26 cellular contexts compared by ENCODE assay signal in genomic region chr3:41035445-41036022, GRCh38.
"Had no signal": no experiment of that assay in that cellular context is flagged by ENCODE, and none has a peak within 500 bp of the region (broad histone marks: within the 10 kb centered on the region; RNA-seq: fewer than 3 reads in every experiment).

No MANE protein-coding gene starts in this region.

- H3K4me1 Mint-ChIP-seq: activated CD4-positive, alpha-beta T cell treated with anti-CD3 and anti-CD28 coated beads, Interleukin-2, amount 10 ng/mL, durations not matched to agents 24 days and 14 days; activated CD8-positive, alpha-beta memory T cell treated with anti-CD3 and anti-CD28 coated beads, Interleukin-2, amount 10 ng/mL, durations not matched to agents 7 days and 5 days; activated naive CD8-positive, alpha-beta T cell treated with anti-CD3 and anti-CD28 coated beads, Interleukin-2, amount 50 U/mL, for 24 hours; brain had no signal

- H3K36me3 Mint-ChIP-seq: activated CD8-positive, alpha-beta memory T cell treated with anti-CD3 and anti-CD28 coated beads, Interleukin-2, amount 10 ng/mL, durations not matched to agents 7 days and 5 days; activated naive CD4-positive, alpha-beta T cell treated with anti-CD3 and anti-CD28 coated beads, Interleukin-2, amount 50 U/mL, for 72 hours; brain had no signal

- H3K4me3 Mint-ChIP-seq: activated B cell treated with CpG ODN at 0.5 μM for 24 hours; activated CD4-positive, alpha-beta T cell treated with anti-CD3 and anti-CD28 coated beads, Interleukin-2, amount 10 ng/mL, durations not matched to agents 24 days and 14 days; activated CD8-positive, alpha-beta memory T cell treated with anti-CD3 and anti-CD28 coated beads, Interleukin-2, amount 10 ng/mL, durations not matched to agents 7 days and 5 days; activated naive CD8-positive, alpha-beta T cell treated with anti-CD3 and anti-CD28 coated beads, Interleukin-2, amount 50 U/mL, for 24 hours; activated T-cell treated with anti-CD3 and anti-CD28 coated beads, Interleukin-2, amount 50 U/mL, for 24 hours; activated T-helper 1 cell treated with anti-CD3 and anti-CD28 coated beads, Interleukin-12 subunit alpha, Interleukin-12 subunit beta, Interleukin-2, Interleukin-4 antibody, amounts not matched to agents 30 ng/mL and 10 ng/mL and 1 ng/mL, durations not matched to agents 14 hours and 24 hours and 36 hours; brain; T-helper 17 cell had no signal

- H3K27ac Mint-ChIP-seq: activated B cell treated with CpG ODN at 0.5 μM for 24 hours; activated CD4-positive, alpha-beta T cell treated with anti-CD3 and anti-CD28 coated beads, Interleukin-2, amount 10 ng/mL, durations not matched to agents 24 days and 14 days; activated CD8-positive, alpha-beta memory T cell treated with anti-CD3 and anti-CD28 coated beads, Interleukin-2, amount 10 ng/mL, durations not matched to agents 7 days and 5 days; activated naive CD4-positive, alpha-beta T cell treated with anti-CD3 and anti-CD28 coated beads, Interleukin-2, amount 50 U/mL, for 72 hours; activated naive CD8-positive, alpha-beta T cell treated with anti-CD3 and anti-CD28 coated beads, Interleukin-2, amount 50 U/mL, for 24 hours; activated T-cell treated with anti-CD3 and anti-CD28 coated beads, Interleukin-2, amount 50 U/mL, for 24 hours; activated T-helper 1 cell treated with anti-CD3 and anti-CD28 coated beads, Interleukin-12 subunit alpha, Interleukin-12 subunit beta, Interleukin-2, Interleukin-4 antibody, amounts not matched to agents 30 ng/mL and 10 ng/mL and 1 ng/mL, durations not matched to agents 14 hours and 24 hours and 36 hours; brain; T-helper 17 cell had no signal

- DNase-seq: activated B cell treated with CpG ODN at 0.5 μM for 24 hours; activated CD4-positive, alpha-beta T cell treated with anti-CD3 and anti-CD28 coated beads for 1 hour; activated CD4-positive, alpha-beta T cell treated with anti-CD3 and anti-CD28 coated beads, Interleukin-2, amount 10 ng/mL, durations not matched to agents 24 days and 14 days; activated CD4-positive, alpha-beta T cell treated with anti-CD3 and anti-CD28 coated beads, Interleukin-2, amount 50 U/mL, for 48 hours; activated CD8-positive, alpha-beta memory T cell treated with anti-CD3 and anti-CD28 coated beads, Interleukin-2, amount 10 ng/mL, durations not matched to agents 7 days and 5 days; activated effector memory CD4-positive, alpha-beta T cell treated with anti-CD3 and anti-CD28 coated beads, Interleukin-2, amount 50 U/mL, for 16 hours; activated naive CD4-positive, alpha-beta T cell treated with Interleukin-2 at 50 U/mL for 16 hours; activated naive CD8-positive, alpha-beta T cell treated with anti-CD3 and anti-CD28 coated beads, Interleukin-2, amount 50 U/mL, for 24 hours; activated T-cell treated with anti-CD3 and anti-CD28 coated beads, Interleukin-2, amount 50 U/mL, for 24 hours; amygdala; Karpas-422; MM.1S; NCI-H1105 treated with DMSO at 0.1 percent for 48 hours; NCI-H1436 treated with DMSO at 0.1 percent for 48 hours; NCI-H187 treated with DMSO at 0.1 percent for 48 hours; NCI-H2081 treated with DMSO at 0.1 percent for 48 hours; NCI-H446; NCI-H524; Peyer's patch; SHP77 treated with DMSO at 0.1 percent for 48 hours; T-helper 17 cell; T-helper 9 cell had no signal

- H3K9me3 Mint-ChIP-seq: activated B cell treated with CpG ODN at 0.5 μM for 24 hours; activated CD4-positive, alpha-beta T cell treated with anti-CD3 and anti-CD28 coated beads, Interleukin-2, amount 10 ng/mL, durations not matched to agents 24 days and 14 days; activated naive CD4-positive, alpha-beta T cell treated with anti-CD3 and anti-CD28 coated beads, Interleukin-2, amount 50 U/mL, for 72 hours; activated naive CD8-positive, alpha-beta T cell treated with anti-CD3 and anti-CD28 coated beads, Interleukin-2, amount 50 U/mL, for 24 hours; activated T-cell treated with anti-CD3 and anti-CD28 coated beads, Interleukin-2, amount 50 U/mL, for 24 hours; activated T-helper 1 cell treated with anti-CD3 and anti-CD28 coated beads, Interleukin-12 subunit alpha, Interleukin-12 subunit beta, Interleukin-2, Interleukin-4 antibody, amounts not matched to agents 30 ng/mL and 10 ng/mL and 1 ng/mL, durations not matched to agents 14 hours and 24 hours and 36 hours had no signal

- ATAC-seq: activated CD8-positive, alpha-beta memory T cell treated with anti-CD3 and anti-CD28 coated beads, Interleukin-2, amount 10 ng/mL, durations not matched to agents 7 days and 5 days; activated naive CD4-positive, alpha-beta T cell treated with anti-CD3 and anti-CD28 coated beads, Interleukin-2, amount 50 U/mL, for 72 hours; activated naive CD8-positive, alpha-beta T cell treated with anti-CD3 and anti-CD28 coated beads, Interleukin-2, amount 50 U/mL, for 24 hours; K562; T-helper 17 cell had no signal
